ENCODE assay signal across 2 cellular contexts in the genomic region with DNA sequence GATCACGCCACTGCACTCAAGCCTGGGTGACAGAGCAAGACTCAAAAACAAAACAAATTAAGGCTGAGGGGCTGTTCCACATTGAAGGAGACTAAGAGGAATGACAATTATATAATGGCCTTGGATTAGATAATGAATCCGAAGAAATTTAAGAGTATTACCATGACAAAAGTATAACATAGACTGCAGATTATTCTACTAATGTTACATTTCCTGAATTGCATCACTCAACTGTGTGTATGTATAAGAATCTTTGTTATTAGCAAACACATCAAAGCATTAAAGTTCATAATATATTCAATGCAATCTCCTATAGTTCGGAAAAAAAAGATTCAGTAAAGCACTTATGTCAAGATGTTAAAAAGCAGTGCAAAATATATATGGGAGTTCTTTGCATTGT.
TF ChIP-seq lines count a peak whose summit lies in the region.

No MANE protein-coding gene starts in this region.

TF ChIP-seq in HepG2, 621 proteins besides CTCF, POLR2A, EP300 and RAD21:
- TF ChIP-seq SOX6 (IDR thresholded peaks at IDR 0.05) (no peak), SOX6 (CRISPR knock-in tag; IDR thresholded peaks at IDR 0.05) (no peak), TBL1XR1 (IDR thresholded peaks at IDR 0.05; ENCODE audit: borderline replicate concordance, low read length, partially characterized antibody) (no peak), EEA1 (CRISPR knock-in tag; IDR thresholded peaks at IDR 0.05; ENCODE audit: borderline replicate concordance) (no peak), ZFP62 (CRISPR knock-in tag; IDR thresholded peaks at IDR 0.05) (no peak), HCFC1 (IDR thresholded peaks at IDR 0.05; ENCODE audit: low read depth, low read length) (no peak), ATF7-NPFF (CRISPR knock-in tag; IDR thresholded peaks at IDR 0.05; ENCODE audit: low read depth) (no peak)
- TF ChIP-seq, protein P1, sequence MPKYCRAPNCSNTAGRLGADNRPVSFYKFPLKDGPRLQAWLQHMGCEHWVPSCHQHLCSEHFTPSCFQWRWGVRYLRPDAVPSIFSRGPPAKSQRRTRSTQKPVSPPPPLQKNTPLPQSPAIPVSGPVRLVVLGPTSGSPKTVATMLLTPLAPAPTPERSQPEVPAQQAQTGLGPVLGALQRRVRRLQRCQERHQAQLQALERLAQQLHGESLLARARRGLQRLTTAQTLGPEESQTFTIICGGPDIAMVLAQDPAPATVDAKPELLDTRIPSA (CRISPR knock-in tag; IDR thresholded peaks at IDR 0.05; ENCODE audit: borderline replicate concordance): no peak
- TF ChIP-seq, protein P2, sequence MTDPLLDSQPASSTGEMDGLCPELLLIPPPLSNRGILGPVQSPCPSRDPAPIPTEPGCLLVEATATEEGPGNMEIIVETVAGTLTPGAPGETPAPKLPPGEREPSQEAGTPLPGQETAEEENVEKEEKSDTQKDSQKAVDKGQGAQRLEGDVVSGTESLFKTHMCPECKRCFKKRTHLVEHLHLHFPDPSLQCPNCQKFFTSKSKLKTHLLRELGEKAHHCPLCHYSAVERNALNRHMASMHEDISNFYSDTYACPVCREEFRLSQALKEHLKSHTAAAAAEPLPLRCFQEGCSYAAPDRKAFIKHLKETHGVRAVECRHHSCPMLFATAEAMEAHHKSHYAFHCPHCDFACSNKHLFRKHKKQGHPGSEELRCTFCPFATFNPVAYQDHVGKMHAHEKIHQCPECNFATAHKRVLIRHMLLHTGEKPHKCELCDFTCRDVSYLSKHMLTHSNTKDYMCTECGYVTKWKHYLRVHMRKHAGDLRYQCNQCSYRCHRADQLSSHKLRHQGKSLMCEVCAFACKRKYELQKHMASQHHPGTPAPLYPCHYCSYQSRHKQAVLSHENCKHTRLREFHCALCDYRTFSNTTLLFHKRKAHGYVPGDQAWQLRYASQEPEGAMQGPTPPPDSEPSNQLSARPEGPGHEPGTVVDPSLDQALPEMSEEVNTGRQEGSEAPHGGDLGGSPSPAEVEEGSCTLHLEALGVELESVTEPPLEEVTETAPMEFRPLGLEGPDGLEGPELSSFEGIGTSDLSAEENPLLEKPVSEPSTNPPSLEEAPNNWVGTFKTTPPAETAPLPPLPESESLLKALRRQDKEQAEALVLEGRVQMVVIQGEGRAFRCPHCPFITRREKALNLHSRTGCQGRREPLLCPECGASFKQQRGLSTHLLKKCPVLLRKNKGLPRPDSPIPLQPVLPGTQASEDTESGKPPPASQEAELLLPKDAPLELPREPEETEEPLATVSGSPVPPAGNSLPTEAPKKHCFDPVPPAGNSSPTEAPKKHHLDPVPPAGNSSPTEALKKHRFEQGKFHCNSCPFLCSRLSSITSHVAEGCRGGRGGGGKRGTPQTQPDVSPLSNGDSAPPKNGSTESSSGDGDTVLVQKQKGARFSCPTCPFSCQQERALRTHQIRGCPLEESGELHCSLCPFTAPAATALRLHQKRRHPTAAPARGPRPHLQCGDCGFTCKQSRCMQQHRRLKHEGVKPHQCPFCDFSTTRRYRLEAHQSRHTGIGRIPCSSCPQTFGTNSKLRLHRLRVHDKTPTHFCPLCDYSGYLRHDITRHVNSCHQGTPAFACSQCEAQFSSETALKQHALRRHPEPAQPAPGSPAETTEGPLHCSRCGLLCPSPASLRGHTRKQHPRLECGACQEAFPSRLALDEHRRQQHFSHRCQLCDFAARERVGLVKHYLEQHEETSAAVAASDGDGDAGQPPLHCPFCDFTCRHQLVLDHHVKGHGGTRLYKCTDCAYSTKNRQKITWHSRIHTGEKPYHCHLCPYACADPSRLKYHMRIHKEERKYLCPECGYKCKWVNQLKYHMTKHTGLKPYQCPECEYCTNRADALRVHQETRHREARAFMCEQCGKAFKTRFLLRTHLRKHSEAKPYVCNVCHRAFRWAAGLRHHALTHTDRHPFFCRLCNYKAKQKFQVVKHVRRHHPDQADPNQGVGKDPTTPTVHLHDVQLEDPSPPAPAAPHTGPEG (CRISPR knock-in tag; IDR thresholded peaks at IDR 0.05): no peak
- TF ChIP-seq, protein P3, sequence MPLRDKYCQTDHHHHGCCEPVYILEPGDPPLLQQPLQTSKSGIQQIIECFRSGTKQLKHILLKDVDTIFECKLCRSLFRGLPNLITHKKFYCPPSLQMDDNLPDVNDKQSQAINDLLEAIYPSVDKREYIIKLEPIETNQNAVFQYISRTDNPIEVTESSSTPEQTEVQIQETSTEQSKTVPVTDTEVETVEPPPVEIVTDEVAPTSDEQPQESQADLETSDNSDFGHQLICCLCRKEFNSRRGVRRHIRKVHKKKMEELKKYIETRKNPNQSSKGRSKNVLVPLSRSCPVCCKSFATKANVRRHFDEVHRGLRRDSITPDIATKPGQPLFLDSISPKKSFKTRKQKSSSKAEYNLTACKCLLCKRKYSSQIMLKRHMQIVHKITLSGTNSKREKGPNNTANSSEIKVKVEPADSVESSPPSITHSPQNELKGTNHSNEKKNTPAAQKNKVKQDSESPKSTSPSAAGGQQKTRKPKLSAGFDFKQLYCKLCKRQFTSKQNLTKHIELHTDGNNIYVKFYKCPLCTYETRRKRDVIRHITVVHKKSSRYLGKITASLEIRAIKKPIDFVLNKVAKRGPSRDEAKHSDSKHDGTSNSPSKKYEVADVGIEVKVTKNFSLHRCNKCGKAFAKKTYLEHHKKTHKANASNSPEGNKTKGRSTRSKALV (CRISPR knock-in tag; IDR thresholded peaks at IDR 0.05): no peak
- TF ChIP-seq, protein P4, sequence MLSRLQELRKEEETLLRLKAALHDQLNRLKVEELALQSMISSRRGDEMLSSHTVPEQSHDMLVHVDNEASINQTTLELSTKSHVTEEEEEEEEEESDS (CRISPR knock-in tag; IDR thresholded peaks at IDR 0.05; ENCODE audit: borderline replicate concordance): no peak

TF ChIP-seq in H1, 55 proteins besides CTCF, POLR2A, EP300 and RAD21:
- TF ChIP-seq TAF7 (optimal IDR thresholded peaks at IDR 0.05; ENCODE audit: borderline replicate concordance, low read depth, low read length): no peak
- no peak for TF ChIP-seq CEBPB (IDR thresholded peaks at IDR 0.05; ENCODE audit: low read depth, low read length)
- TF ChIP-seq RXRA (IDR thresholded peaks at IDR 0.05; ENCODE audit: insufficient read depth, low read depth, low read length): no peak
- no peak for TF ChIP-seq RBBP5 (IDR thresholded peaks at IDR 0.05; ENCODE audit: borderline replicate concordance, low read depth, low read length)
- no peak for TF ChIP-seq CBX8 (IDR thresholded peaks at IDR 0.05; ENCODE audit: borderline replicate concordance, low read depth, low read length)
- TF ChIP-seq SAP30 (IDR thresholded peaks at IDR 0.05; ENCODE audit: insufficient read depth, insufficient replicate concordance, low read length): no peak
